ENCODE assay signal across 2 cellular contexts in the genomic region with DNA sequence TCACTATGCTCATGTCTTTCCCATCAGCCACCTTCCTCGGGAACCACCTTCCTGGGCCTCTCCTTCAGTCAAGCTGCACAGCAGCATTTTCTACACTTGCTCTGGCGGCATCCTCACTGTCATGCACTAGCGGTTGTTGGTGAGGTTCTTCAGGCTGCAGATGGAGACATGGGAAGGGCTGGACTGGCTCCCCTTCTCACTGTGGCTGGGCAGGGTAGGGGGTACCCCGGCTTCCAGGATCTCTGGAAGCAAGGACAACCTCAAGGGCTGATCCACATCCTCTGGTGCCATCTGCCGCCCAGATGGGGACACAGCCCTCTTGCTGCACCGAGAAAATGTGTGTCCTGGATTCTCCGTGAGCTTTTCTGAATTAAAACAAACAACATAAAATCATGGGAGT.
A peak's percentile ranks its signal among the peaks of the same experiment; 100 is the strongest.
TF ChIP-seq lines count a peak whose summit lies in the region.

No MANE protein-coding gene starts in this region.

TF ChIP-seq in SK-N-SH, 30 proteins besides CTCF, POLR2A, EP300 and RAD21 (continued from another document):
- TF ChIP-seq, protein P1, sequence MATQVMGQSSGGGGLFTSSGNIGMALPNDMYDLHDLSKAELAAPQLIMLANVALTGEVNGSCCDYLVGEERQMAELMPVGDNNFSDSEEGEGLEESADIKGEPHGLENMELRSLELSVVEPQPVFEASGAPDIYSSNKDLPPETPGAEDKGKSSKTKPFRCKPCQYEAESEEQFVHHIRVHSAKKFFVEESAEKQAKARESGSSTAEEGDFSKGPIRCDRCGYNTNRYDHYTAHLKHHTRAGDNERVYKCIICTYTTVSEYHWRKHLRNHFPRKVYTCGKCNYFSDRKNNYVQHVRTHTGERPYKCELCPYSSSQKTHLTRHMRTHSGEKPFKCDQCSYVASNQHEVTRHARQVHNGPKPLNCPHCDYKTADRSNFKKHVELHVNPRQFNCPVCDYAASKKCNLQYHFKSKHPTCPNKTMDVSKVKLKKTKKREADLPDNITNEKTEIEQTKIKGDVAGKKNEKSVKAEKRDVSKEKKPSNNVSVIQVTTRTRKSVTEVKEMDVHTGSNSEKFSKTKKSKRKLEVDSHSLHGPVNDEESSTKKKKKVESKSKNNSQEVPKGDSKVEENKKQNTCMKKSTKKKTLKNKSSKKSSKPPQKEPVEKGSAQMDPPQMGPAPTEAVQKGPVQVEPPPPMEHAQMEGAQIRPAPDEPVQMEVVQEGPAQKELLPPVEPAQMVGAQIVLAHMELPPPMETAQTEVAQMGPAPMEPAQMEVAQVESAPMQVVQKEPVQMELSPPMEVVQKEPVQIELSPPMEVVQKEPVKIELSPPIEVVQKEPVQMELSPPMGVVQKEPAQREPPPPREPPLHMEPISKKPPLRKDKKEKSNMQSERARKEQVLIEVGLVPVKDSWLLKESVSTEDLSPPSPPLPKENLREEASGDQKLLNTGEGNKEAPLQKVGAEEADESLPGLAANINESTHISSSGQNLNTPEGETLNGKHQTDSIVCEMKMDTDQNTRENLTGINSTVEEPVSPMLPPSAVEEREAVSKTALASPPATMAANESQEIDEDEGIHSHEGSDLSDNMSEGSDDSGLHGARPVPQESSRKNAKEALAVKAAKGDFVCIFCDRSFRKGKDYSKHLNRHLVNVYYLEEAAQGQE (IDR thresholded peaks at IDR 0.05; ENCODE audit: low read depth, low read length) = no peak
- TF ChIP-seq POLR2AphosphoS5 (IDR thresholded peaks at IDR 0.05; ENCODE audit: low read depth, low read length) = no peak
- TF ChIP-seq GABPA (IDR thresholded peaks at IDR 0.05; ENCODE audit: low read depth) = no peak
- no peak for TF ChIP-seq FOXM1 (IDR thresholded peaks at IDR 0.05; ENCODE audit: low read depth)
- peak; percentile 40; the same call in 1 of the 2 replicates for TF ChIP-seq SMC3 (IDR thresholded peaks at IDR 0.05; ENCODE audit: low read depth, low read length)
- no peak for TF ChIP-seq FOXJ3 (CRISPR knock-in tag; IDR thresholded peaks at IDR 0.05)

TF ChIP-seq in SK-N-SH treated with all-trans-retinoic acid at 6 μM for 48 hours, 23 proteins besides CTCF, POLR2A, EP300 and RAD21 (continued from another document):
- TF ChIP-seq, protein P2, sequence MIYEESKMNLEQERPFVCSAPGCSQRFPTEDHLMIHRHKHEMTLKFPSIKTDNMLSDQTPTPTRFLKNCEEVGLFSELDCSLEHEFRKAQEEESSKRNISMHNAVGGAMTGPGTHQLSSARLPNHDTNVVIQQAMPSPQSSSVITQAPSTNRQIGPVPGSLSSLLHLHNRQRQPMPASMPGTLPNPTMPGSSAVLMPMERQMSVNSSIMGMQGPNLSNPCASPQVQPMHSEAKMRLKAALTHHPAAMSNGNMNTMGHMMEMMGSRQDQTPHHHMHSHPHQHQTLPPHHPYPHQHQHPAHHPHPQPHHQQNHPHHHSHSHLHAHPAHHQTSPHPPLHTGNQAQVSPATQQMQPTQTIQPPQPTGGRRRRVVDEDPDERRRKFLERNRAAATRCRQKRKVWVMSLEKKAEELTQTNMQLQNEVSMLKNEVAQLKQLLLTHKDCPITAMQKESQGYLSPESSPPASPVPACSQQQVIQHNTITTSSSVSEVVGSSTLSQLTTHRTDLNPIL (CRISPR knock-in tag; IDR thresholded peaks at IDR 0.05; ENCODE audit: low read depth) = no peak
- TF ChIP-seq, protein P3, sequence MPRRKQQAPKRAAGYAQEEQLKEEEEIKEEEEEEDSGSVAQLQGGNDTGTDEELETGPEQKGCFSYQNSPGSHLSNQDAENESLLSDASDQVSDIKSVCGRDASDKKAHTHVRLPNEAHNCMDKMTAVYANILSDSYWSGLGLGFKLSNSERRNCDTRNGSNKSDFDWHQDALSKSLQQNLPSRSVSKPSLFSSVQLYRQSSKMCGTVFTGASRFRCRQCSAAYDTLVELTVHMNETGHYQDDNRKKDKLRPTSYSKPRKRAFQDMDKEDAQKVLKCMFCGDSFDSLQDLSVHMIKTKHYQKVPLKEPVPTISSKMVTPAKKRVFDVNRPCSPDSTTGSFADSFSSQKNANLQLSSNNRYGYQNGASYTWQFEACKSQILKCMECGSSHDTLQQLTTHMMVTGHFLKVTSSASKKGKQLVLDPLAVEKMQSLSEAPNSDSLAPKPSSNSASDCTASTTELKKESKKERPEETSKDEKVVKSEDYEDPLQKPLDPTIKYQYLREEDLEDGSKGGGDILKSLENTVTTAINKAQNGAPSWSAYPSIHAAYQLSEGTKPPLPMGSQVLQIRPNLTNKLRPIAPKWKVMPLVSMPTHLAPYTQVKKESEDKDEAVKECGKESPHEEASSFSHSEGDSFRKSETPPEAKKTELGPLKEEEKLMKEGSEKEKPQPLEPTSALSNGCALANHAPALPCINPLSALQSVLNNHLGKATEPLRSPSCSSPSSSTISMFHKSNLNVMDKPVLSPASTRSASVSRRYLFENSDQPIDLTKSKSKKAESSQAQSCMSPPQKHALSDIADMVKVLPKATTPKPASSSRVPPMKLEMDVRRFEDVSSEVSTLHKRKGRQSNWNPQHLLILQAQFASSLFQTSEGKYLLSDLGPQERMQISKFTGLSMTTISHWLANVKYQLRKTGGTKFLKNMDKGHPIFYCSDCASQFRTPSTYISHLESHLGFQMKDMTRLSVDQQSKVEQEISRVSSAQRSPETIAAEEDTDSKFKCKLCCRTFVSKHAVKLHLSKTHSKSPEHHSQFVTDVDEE (CRISPR knock-in tag; IDR thresholded peaks at IDR 0.05) = no peak
- no peak for TF ChIP-seq PPARA (CRISPR knock-in tag; IDR thresholded peaks at IDR 0.05; ENCODE audit: borderline replicate concordance)
